25 cellular contexts compared by ENCODE assay signal in genomic region chr13:30499338-30499737, GRCh38.
"Had no signal": no experiment of that assay in that cellular context is flagged by ENCODE, and none has a peak within 500 bp of the region (broad histone marks: within the 10 kb centered on the region; RNA-seq: fewer than 3 reads in every experiment).

No MANE protein-coding gene starts in this region.

- H3K27me3 Mint-ChIP-seq: activated CD4-positive, alpha-beta T cell treated with anti-CD3 and anti-CD28 coated beads, Interleukin-2, amount 10 ng/mL, durations not matched to agents 24 days and 14 days; activated CD8-positive, alpha-beta T cell treated with anti-CD3 and anti-CD28 coated beads for 36 hours; central memory CD8-positive, alpha-beta T cell had no signal

- FAIRE-seq: colon, small intestine had no signal

- H3K9me3 ChIP-seq: esophagus muscularis mucosa, gastrocnemius medialis, left ventricle myocardium inferior, upper lobe of left lung had no signal

- H3K36me3 ChIP-seq: esophagus muscularis mucosa, gastrocnemius medialis, left ventricle myocardium inferior, upper lobe of left lung had no signal

- ATAC-seq: activated CD8-positive, alpha-beta memory T cell treated with anti-CD3 and anti-CD28 coated beads, Interleukin-2, amount 10 ng/mL, durations not matched to agents 7 days and 5 days; activated CD8-positive, alpha-beta T cell treated with anti-CD3 and anti-CD28 coated beads for 36 hours; activated naive CD8-positive, alpha-beta T cell treated with anti-CD3 and anti-CD28 coated beads, Interleukin-2, amount 50 U/mL, for 24 hours; gastrocnemius medialis; naive thymus-derived CD4-positive, alpha-beta T cell; sciatic nerve had no signal

- H3K27ac ChIP-seq: esophagus muscularis mucosa, gastrocnemius medialis, left ventricle myocardium inferior, upper lobe of left lung had no signal

- DNase-seq: activated CD4-positive, alpha-beta T cell treated with anti-CD3 and anti-CD28 coated beads, Interleukin-2, amount 10 ng/mL, durations not matched to agents 24 days and 14 days; activated CD8-positive, alpha-beta memory T cell treated with anti-CD3 and anti-CD28 coated beads, Interleukin-2, amount 10 ng/mL, durations not matched to agents 7 days and 5 days; activated CD8-positive, alpha-beta T cell treated with anti-CD3 and anti-CD28 coated beads for 36 hours; activated gamma-delta T cell; activated naive CD4-positive, alpha-beta T cell treated with anti-CD3 and anti-CD28 coated beads, Interleukin-2, amount 50 U/mL, for 16 hours; activated naive CD8-positive, alpha-beta T cell treated with anti-CD3 and anti-CD28 coated beads, Interleukin-2, amount 50 U/mL, for 24 hours; activated T-cell treated with anti-CD3 and anti-CD28 coated beads for 4 hours; effector memory CD4-positive, alpha-beta T cell; gastrocnemius medialis; hippocampal formation; kidney glomerular epithelial cell; left ventricle myocardium inferior; naive thymus-derived CD4-positive, alpha-beta T cell; occipital lobe; small intestine; stimulated activated CD4-positive, alpha-beta T cell treated with anti-CD3 and anti-CD28 coated beads, Interleukin-2, amount 100 ng/mL, for 24 hours; stimulated activated naive CD4-positive, alpha-beta T cell; T1000; upper lobe of left lung had no signal

- H3K9me3 Mint-ChIP-seq: activated CD4-positive, alpha-beta T cell treated with anti-CD3 and anti-CD28 coated beads, Interleukin-2, amount 10 ng/mL, durations not matched to agents 24 days and 14 days; activated CD8-positive, alpha-beta T cell treated with anti-CD3 and anti-CD28 coated beads for 36 hours; activated naive CD8-positive, alpha-beta T cell treated with anti-CD3 and anti-CD28 coated beads, Interleukin-2, amount 50 U/mL, for 24 hours; central memory CD8-positive, alpha-beta T cell; naive thymus-derived CD4-positive, alpha-beta T cell; neural crest cell; T-helper 1 cell treated with Interleukin-12 subunit alpha and Interleukin-12 subunit beta and Interleukin-4 antibody, amounts not matched to agents 30 μg/mL and 1 μg/mL, for 36 hours had no signal

- H3K27ac Mint-ChIP-seq: activated CD4-positive, alpha-beta T cell treated with anti-CD3 and anti-CD28 coated beads, Interleukin-2, amount 10 ng/mL, durations not matched to agents 24 days and 14 days; activated CD8-positive, alpha-beta memory T cell treated with anti-CD3 and anti-CD28 coated beads, Interleukin-2, amount 10 ng/mL, durations not matched to agents 7 days and 5 days; activated CD8-positive, alpha-beta T cell treated with anti-CD3 and anti-CD28 coated beads for 36 hours; activated naive CD8-positive, alpha-beta T cell treated with anti-CD3 and anti-CD28 coated beads, Interleukin-2, amount 50 U/mL, for 24 hours; T-helper 1 cell treated with Interleukin-12 subunit alpha and Interleukin-12 subunit beta and Interleukin-4 antibody, amounts not matched to agents 30 μg/mL and 1 μg/mL, for 36 hours had no signal

- H3K4me1 Mint-ChIP-seq: neural crest cell had no signal

- H3K4me3 ChIP-seq: esophagus muscularis mucosa, gastrocnemius medialis, left ventricle myocardium inferior, upper lobe of left lung had no signal

- H3K27me3 ChIP-seq: esophagus muscularis mucosa, gastrocnemius medialis, upper lobe of left lung had no signal

- H3K4me3 Mint-ChIP-seq: activated CD4-positive, alpha-beta T cell treated with anti-CD3 and anti-CD28 coated beads, Interleukin-2, amount 10 ng/mL, durations not matched to agents 24 days and 14 days; activated CD8-positive, alpha-beta memory T cell treated with anti-CD3 and anti-CD28 coated beads, Interleukin-2, amount 10 ng/mL, durations not matched to agents 7 days and 5 days; activated CD8-positive, alpha-beta T cell treated with anti-CD3 and anti-CD28 coated beads for 36 hours; activated naive CD8-positive, alpha-beta T cell treated with anti-CD3 and anti-CD28 coated beads, Interleukin-2, amount 50 U/mL, for 24 hours; central memory CD8-positive, alpha-beta T cell; naive thymus-derived CD4-positive, alpha-beta T cell; neural crest cell; T-helper 1 cell treated with Interleukin-12 subunit alpha and Interleukin-12 subunit beta and Interleukin-4 antibody, amounts not matched to agents 30 μg/mL and 1 μg/mL, for 36 hours had no signal

- H3K36me3 Mint-ChIP-seq: activated CD8-positive, alpha-beta memory T cell treated with anti-CD3 and anti-CD28 coated beads, Interleukin-2, amount 10 ng/mL, durations not matched to agents 7 days and 5 days had no signal

- H3K4me1 ChIP-seq: esophagus muscularis mucosa, gastrocnemius medialis, left ventricle myocardium inferior, upper lobe of left lung had no signal
